Comparison of ENCODE assay signal across 26 cellular contexts in the genomic region with DNA sequence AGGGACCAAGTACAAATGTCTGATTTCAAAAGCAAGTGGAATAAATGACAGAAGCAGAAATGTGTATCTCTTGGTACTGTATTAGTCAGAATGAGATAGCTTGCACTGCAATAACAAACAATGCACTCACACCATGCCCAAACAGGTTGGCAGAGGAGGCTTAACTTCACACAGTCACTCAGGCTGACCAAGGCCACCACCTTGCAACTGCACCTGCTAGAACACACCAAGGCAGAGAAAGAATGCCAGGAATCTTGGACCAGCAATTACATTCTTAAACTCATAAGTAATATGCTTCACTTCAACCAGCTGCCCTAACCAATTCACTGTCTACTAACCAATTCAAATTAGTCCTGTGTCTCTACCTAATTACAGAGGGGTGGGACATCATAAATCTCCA.
"Had no signal": no experiment of that assay in that cellular context is flagged by ENCODE, and none has a peak within 500 bp of the region (broad histone marks: within the 10 kb centered on the region; RNA-seq: fewer than 3 reads in every experiment).

No MANE protein-coding gene starts in this region.

- H3K27ac ChIP-seq: brain microvascular endothelial cell, ovary, prostate gland, transverse colon, uterus, WERI-Rb-1 had no signal

- H3K36me3 ChIP-seq: brain microvascular endothelial cell, esophagus squamous epithelium, ovary, prostate gland, transverse colon, uterus, WERI-Rb-1 had no signal

- FAIRE-seq: endothelial cell of umbilical vein, frontal cortex, islet of Langerhans had no signal

- H3K27me3 ChIP-seq: brain microvascular endothelial cell, esophagus squamous epithelium, ovary, transverse colon, uterus had no signal

- H3K4me3 ChIP-seq: esophagus squamous epithelium, ovary, prostate gland, transverse colon, uterus had no signal

- DNase-seq: activated CD4-positive, alpha-beta memory T cell treated with anti-CD3 and anti-CD28 coated beads, Interleukin-2, amount 10 ng/mL, durations not matched to agents 7 days and 5 days; activated CD4-positive, alpha-beta T cell treated with anti-CD3 and anti-CD28 coated beads, Interleukin-2, amount 10 ng/mL, durations not matched to agents 24 days and 14 days; activated CD8-positive, alpha-beta memory T cell treated with anti-CD3 and anti-CD28 coated beads, Interleukin-2, amount 50 U/mL, for 48 hours; activated naive CD4-positive, alpha-beta T cell; activated T-cell treated with anti-CD3 and anti-CD28 coated beads, Interleukin-2, amount 50 U/mL, for 24 hours; anterior cingulate cortex; brain microvascular endothelial cell; central memory CD4-positive, alpha-beta T cell; esophagus squamous epithelium; glutamatergic neuron; left cardiac atrium; left ventricle myocardium superior; naive thymus-derived CD4-positive, alpha-beta T cell; ovary; stimulated activated CD4-positive, alpha-beta T cell treated with anti-CD3 and anti-CD28 coated beads, Interleukin-15, amount 100 ng/mL, for 24 hours; stimulated activated CD4-positive, alpha-beta T cell treated with anti-CD3 and anti-CD28 coated beads, Interleukin-2, amount 100 ng/mL, for 48 hours; stimulated activated naive CD4-positive, alpha-beta T cell treated with Interleukin-2 at 50 U/mL for 16 hours; T-helper 17 cell; T1000; transverse colon; uterus; WERI-Rb-1 had no signal
